In the genomic region with DNA sequence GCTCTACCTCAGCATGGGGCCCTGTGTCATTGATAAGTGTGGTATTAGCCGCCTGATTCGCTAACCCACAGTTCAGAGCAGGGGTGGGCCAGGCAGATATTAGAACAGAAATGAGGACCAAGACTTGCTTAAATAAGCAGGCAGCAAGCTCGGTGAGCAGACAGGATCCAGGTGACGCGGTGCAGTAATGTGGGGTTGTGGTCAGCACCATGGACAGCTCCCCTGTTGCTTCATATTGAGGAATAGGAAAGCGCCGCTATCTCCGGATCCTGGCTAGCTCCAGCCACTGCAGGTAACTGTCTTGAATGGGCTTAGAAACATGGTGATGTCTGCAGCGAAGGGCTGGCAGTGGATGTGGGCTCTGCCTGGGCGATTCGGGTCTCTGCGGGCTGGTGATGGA, we compare ENCODE assay signal across 2 cellular contexts.
TF ChIP-seq lines count a peak whose summit lies in the region.

No MANE protein-coding gene starts in this region.

TF ChIP-seq in SK-N-SH, 30 proteins besides CTCF, POLR2A, EP300 and RAD21 (continued from another document):
- TF ChIP-seq, protein P1, sequence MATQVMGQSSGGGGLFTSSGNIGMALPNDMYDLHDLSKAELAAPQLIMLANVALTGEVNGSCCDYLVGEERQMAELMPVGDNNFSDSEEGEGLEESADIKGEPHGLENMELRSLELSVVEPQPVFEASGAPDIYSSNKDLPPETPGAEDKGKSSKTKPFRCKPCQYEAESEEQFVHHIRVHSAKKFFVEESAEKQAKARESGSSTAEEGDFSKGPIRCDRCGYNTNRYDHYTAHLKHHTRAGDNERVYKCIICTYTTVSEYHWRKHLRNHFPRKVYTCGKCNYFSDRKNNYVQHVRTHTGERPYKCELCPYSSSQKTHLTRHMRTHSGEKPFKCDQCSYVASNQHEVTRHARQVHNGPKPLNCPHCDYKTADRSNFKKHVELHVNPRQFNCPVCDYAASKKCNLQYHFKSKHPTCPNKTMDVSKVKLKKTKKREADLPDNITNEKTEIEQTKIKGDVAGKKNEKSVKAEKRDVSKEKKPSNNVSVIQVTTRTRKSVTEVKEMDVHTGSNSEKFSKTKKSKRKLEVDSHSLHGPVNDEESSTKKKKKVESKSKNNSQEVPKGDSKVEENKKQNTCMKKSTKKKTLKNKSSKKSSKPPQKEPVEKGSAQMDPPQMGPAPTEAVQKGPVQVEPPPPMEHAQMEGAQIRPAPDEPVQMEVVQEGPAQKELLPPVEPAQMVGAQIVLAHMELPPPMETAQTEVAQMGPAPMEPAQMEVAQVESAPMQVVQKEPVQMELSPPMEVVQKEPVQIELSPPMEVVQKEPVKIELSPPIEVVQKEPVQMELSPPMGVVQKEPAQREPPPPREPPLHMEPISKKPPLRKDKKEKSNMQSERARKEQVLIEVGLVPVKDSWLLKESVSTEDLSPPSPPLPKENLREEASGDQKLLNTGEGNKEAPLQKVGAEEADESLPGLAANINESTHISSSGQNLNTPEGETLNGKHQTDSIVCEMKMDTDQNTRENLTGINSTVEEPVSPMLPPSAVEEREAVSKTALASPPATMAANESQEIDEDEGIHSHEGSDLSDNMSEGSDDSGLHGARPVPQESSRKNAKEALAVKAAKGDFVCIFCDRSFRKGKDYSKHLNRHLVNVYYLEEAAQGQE (IDR thresholded peaks at IDR 0.05; ENCODE audit: low read depth, low read length): peak; percentile 86

TF ChIP-seq in SK-N-SH treated with all-trans-retinoic acid at 6 μM for 48 hours, 23 proteins besides CTCF, POLR2A, EP300 and RAD21 (continued from another document):
- TF ChIP-seq, protein P2, sequence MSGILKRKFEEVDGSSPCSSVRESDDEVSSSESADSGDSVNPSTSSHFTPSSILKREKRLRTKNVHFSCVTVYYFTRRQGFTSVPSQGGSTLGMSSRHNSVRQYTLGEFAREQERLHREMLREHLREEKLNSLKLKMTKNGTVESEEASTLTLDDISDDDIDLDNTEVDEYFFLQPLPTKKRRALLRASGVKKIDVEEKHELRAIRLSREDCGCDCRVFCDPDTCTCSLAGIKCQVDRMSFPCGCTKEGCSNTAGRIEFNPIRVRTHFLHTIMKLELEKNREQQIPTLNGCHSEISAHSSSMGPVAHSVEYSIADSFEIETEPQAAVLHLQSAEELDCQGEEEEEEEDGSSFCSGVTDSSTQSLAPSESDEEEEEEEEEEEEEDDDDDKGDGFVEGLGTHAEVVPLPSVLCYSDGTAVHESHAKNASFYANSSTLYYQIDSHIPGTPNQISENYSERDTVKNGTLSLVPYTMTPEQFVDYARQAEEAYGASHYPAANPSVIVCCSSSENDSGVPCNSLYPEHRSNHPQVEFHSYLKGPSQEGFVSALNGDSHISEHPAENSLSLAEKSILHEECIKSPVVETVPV (CRISPR knock-in tag; IDR thresholded peaks at IDR 0.05): no peak
- TF ChIP-seq ZFP30 (CRISPR knock-in tag; IDR thresholded peaks at IDR 0.05) (no peak), TOX (CRISPR knock-in tag; IDR thresholded peaks at IDR 0.05; ENCODE audit: borderline replicate concordance) (no peak), ZNF8 (CRISPR knock-in tag; IDR thresholded peaks at IDR 0.05) (no peak), TCF4 (CRISPR knock-in tag; IDR thresholded peaks at IDR 0.05; ENCODE audit: borderline replicate concordance) (no peak), SNAI2 (CRISPR knock-in tag; IDR thresholded peaks at IDR 0.05) (no peak)
TF ChIP-seq in SK-N-SH treated with all-trans-retinoic acid at 6 μM for 48 hours: peak in this region for 0.
